In genomic region chr4:22901631-22902030, GRCh38 we compare ENCODE assay signal across 19 cellular contexts.
DNase-seq lines count a peak whose midpoint lies in the region; FAIRE-seq and TF ChIP-seq lines count a peak whose summit lies in the region.
"Had no signal": no experiment of that assay in that cellular context is flagged by ENCODE, and none has a peak within 500 bp of the region (broad histone marks: within the 10 kb centered on the region; RNA-seq: fewer than 3 reads in every experiment).

No MANE protein-coding gene starts in this region.

- DNase-seq in DMS53 (lab: John Stamatoyannopoulos, UW) (peak; percentile 13), DMS53 treated with DMSO at 0.1 percent for 48 hours (lab: John Stamatoyannopoulos, UW; ENCODE audit: unreplicated experiment) (no peak), LHCN-M2 (ENCODE audit: low read depth) (peak; percentile 12), astrocyte of the hippocampus (ENCODE audit: low read depth, low spot score) (peak; percentile 23), renal cortical epithelial cell (ENCODE audit: low read depth) (peak; percentile 22), hippocampal formation (lab: John Stamatoyannopoulos, UW) (no peak), D721Med (ENCODE audit: insufficient read length, low spot score) (no peak), BE2C (no peak)
- DNase-seq: C1 segment of cervical spinal cord; CD8-positive, alpha-beta T cell; DMS153; IMR-90; MV-4-11; NCI-H1694; NCI-H2081 treated with DMSO at 0.1 percent for 48 hours; NCI-H446; NCI-H69 had no signal

- H3K36me3 ChIP-seq in BE2C, result no peaks in the 10 kb centered on the region
- H3K36me3 ChIP-seq: HAP-1, SJSA1 had no signal

- no peak for FAIRE-seq in D721Med (lab: Jason Lieb, UNC)

- no peak overlapping the region for H3K4me3 ChIP-seq in BE2C (ENCODE audit: low read depth, low read length)
- H3K4me3 ChIP-seq: HAP-1, SJSA1 had no signal

- H3K9me3 ChIP-seq in BE2C, result no peaks in the 10 kb centered on the region
- H3K9me3 ChIP-seq: HAP-1, SJSA1 had no signal

- no peaks in the 10 kb centered on the region for H3K4me1 ChIP-seq in BE2C
- H3K4me1 ChIP-seq: HAP-1, SJSA1 had no signal

- no peaks in the 10 kb centered on the region; the same call in 1 of the 2 replicates for H3K27me3 ChIP-seq in BE2C
- H3K27me3 ChIP-seq: SJSA1 had no signal

- no peak for TF ChIP-seq CTCF in D721Med (IDR thresholded peaks at IDR 0.05; ENCODE audit: insufficient read depth, missing control alignments)
- TF ChIP-seq CTCF in BE2C (IDR thresholded peaks at IDR 0.05; ENCODE audit: low read depth, low read length), result no peak

Comparison
In these comparisons a context has a peak if more than half of its experiments do, and no peak if none do; other contexts are left out.
1. DNase-seq: peak in DMS53 (single experiment), LHCN-M2 (single experiment), astrocyte of the hippocampus (single experiment) and renal cortical epithelial cell (single experiment); none in DMS53 treated with DMSO at 0.1 percent for 48 hours (single experiment), hippocampal formation (0 of 2), D721Med (single experiment) and BE2C (single experiment).